ENCODE assay signal across 1 cellular context in genomic region chr22:27723150-27723549, GRCh38.
TF ChIP-seq lines count a peak whose summit lies in the region.

No MANE protein-coding gene starts in this region.

TF ChIP-seq in A549, 52 proteins besides CTCF, POLR2A, EP300 and RAD21 (continued from another document):
- TF ChIP-seq MAFK (IDR thresholded peaks at IDR 0.05; ENCODE audit: partially characterized antibody) (no peak), NR3C1 (IDR thresholded peaks at IDR 0.05) (no peak), REST (IDR thresholded peaks at IDR 0.05) (no peak), ATOH8 (CRISPR knock-in tag; IDR thresholded peaks at IDR 0.05; ENCODE audit: low read depth) (no peak)
